In genomic region chr16:29321000-29321393, GRCh38 we compare ENCODE assay signal across 2 cellular contexts.
TF ChIP-seq lines count a peak whose summit lies in the region.

No MANE protein-coding gene starts in this region.

TF ChIP-seq in HepG2, 621 proteins besides CTCF, POLR2A, EP300 and RAD21 (continues in another document):
- TF ChIP-seq MLX (CRISPR knock-in tag; IDR thresholded peaks at IDR 0.05) = no peak
- TF ChIP-seq, protein P1, sequence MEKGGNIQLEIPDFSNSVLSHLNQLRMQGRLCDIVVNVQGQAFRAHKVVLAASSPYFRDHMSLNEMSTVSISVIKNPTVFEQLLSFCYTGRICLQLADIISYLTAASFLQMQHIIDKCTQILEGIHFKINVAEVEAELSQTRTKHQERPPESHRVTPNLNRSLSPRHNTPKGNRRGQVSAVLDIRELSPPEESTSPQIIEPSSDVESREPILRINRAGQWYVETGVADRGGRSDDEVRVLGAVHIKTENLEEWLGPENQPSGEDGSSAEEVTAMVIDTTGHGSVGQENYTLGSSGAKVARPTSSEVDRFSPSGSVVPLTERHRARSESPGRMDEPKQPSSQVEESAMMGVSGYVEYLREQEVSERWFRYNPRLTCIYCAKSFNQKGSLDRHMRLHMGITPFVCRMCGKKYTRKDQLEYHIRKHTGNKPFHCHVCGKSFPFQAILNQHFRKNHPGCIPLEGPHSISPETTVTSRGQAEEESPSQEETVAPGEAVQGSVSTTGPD (CRISPR knock-in tag; IDR thresholded peaks at IDR 0.05) = no peak
- TF ChIP-seq ZC3H13 (CRISPR knock-in tag; IDR thresholded peaks at IDR 0.05) = no peak
- no peak for TF ChIP-seq ZNF879 (CRISPR knock-in tag; IDR thresholded peaks at IDR 0.05)
- TF ChIP-seq ZFY (CRISPR knock-in tag; IDR thresholded peaks at IDR 0.05) = peak; percentile 41
- no peak for TF ChIP-seq NR2F6 (IDR thresholded peaks at IDR 0.05)
- no peak for TF ChIP-seq NR2F6 (CRISPR knock-in tag; IDR thresholded peaks at IDR 0.05)
- no peak for TF ChIP-seq ZNF790 (CRISPR knock-in tag; IDR thresholded peaks at IDR 0.05; ENCODE audit: borderline replicate concordance)
- TF ChIP-seq MIER3 (CRISPR knock-in tag; IDR thresholded peaks at IDR 0.05; ENCODE audit: borderline replicate concordance) = no peak
- no peak for TF ChIP-seq HIVEP1 (CRISPR knock-in tag; IDR thresholded peaks at IDR 0.05)
- TF ChIP-seq ZNF18 (CRISPR knock-in tag; IDR thresholded peaks at IDR 0.05; ENCODE audit: insufficient replicate concordance) = no peak
- TF ChIP-seq NFRKB (IDR thresholded peaks at IDR 0.05) = no peak
- TF ChIP-seq ZNF687 (CRISPR knock-in tag; IDR thresholded peaks at IDR 0.05) = peak; percentile 50; the same call in 1 of the 2 replicates
- no peak for TF ChIP-seq PAX8 (CRISPR knock-in tag; IDR thresholded peaks at IDR 0.05; ENCODE audit: borderline replicate concordance)
- TF ChIP-seq ZNF331 (CRISPR knock-in tag; IDR thresholded peaks at IDR 0.05) = no peak
- no peak for TF ChIP-seq JUN (CRISPR knock-in tag; IDR thresholded peaks at IDR 0.05)
- no peak for TF ChIP-seq ERF (CRISPR knock-in tag; IDR thresholded peaks at IDR 0.05)
- TF ChIP-seq ZNF605 (CRISPR knock-in tag; IDR thresholded peaks at IDR 0.05) = peak; percentile 42; the same call in 1 of the 2 replicates
- no peak for TF ChIP-seq KDM6A (CRISPR knock-in tag; IDR thresholded peaks at IDR 0.05; ENCODE audit: low read depth)
- no peak for TF ChIP-seq ZNF335 (CRISPR knock-in tag; IDR thresholded peaks at IDR 0.05)

TF ChIP-seq in H1, 55 proteins besides CTCF, POLR2A, EP300 and RAD21 (continued from another document):
- TF ChIP-seq SP4 (IDR thresholded peaks at IDR 0.05; ENCODE audit: low read length) (no peak), NRF1 (IDR thresholded peaks at IDR 0.05; ENCODE audit: low read depth, low read length) (no peak), FOSL1 (IDR thresholded peaks at IDR 0.05; ENCODE audit: insufficient read depth, low read depth, low read length) (no peak), KDM1A (IDR thresholded peaks at IDR 0.05; ENCODE audit: borderline replicate concordance, low read length) (no peak), HDAC2 (IDR thresholded peaks at IDR 0.05; ENCODE audit: borderline replicate concordance in 1 of 2, low read depth in 2 of 2, low read length in 2 of 2) (no peak), CHD1 (IDR thresholded peaks at IDR 0.05; ENCODE audit: low read depth, low read length) (no peak), EZH2 (IDR thresholded peaks at IDR 0.05; ENCODE audit: low read depth, low read length, severe bottlenecking) (no peak), CREB1 (IDR thresholded peaks at IDR 0.05) (no peak), SIRT6 (IDR thresholded peaks at IDR 0.05; ENCODE audit: low read length) (no peak), CHD7 (IDR thresholded peaks at IDR 0.05; ENCODE audit: insufficient replicate concordance, low read length) (no peak), CBX5 (IDR thresholded peaks at IDR 0.05; ENCODE audit: low read depth, low read length) (no peak), SRF (IDR thresholded peaks at IDR 0.05; ENCODE audit: low read depth, low read length) (no peak), RBBP5 (IDR thresholded peaks at IDR 0.05; ENCODE audit: borderline replicate concordance, low read depth, low read length) (no peak), RFX5 (IDR thresholded peaks at IDR 0.05; ENCODE audit: borderline replicate concordance, low read depth, low read length) (no peak), CEBPB (IDR thresholded peaks at IDR 0.05; ENCODE audit: low read depth, low read length) (no peak), USF2 (IDR thresholded peaks at IDR 0.05; ENCODE audit: low read length) (no peak)
- TF ChIP-seq, protein P2, sequence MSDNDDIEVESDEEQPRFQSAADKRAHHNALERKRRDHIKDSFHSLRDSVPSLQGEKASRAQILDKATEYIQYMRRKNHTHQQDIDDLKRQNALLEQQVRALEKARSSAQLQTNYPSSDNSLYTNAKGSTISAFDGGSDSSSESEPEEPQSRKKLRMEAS (IDR thresholded peaks at IDR 0.05) = no peak
